Comparison of ENCODE assay signal across 1 cellular context in genomic region chr1:212561501-212561931, GRCh38.
TF ChIP-seq lines count a peak whose summit lies in the region.

No MANE protein-coding gene starts in this region.

TF ChIP-seq in K562, 482 proteins besides CTCF, POLR2A, EP300 and RAD21:
- no peak for TF ChIP-seq SAFB (IDR thresholded peaks at IDR 0.05; ENCODE audit: borderline replicate concordance, low read depth, low read length)
- TF ChIP-seq FOSL1 (tag; conservative IDR thresholded peaks at IDR 0.05) = peak; percentile 41
- no peak for TF ChIP-seq KHSRP (IDR thresholded peaks at IDR 0.05)
- TF ChIP-seq ZSCAN29 (IDR thresholded peaks at IDR 0.05) = no peak
- no peak for TF ChIP-seq RBM15 (IDR thresholded peaks at IDR 0.05; ENCODE audit: insufficient read depth, low read length)
